Comparison of ENCODE assay signal across 17 cellular contexts in genomic region chr1:2601721-2602303, GRCh38. TPM values are rescaled to one million over a fixed set of nuclear protein-coding genes. Genes with fewer than 3 reads are reported as not detected.
A peak's percentile ranks its signal among the peaks of the same experiment; 100 is the strongest.
DNase-seq lines count a peak whose midpoint lies in the region; ATAC-seq and TF ChIP-seq lines count a peak whose summit lies in the region.
"Had no signal": no experiment of that assay in that cellular context is flagged by ENCODE, and none has a peak within 500 bp of the region (broad histone marks: within the 10 kb centered on the region; RNA-seq: fewer than 3 reads in every experiment).

No MANE protein-coding gene starts in this region.

- H3K4me1 ChIP-seq in left ventricle myocardium inferior (no peaks in the 10 kb centered on the region), osteoblast (ENCODE audit: insufficient read depth, low read length) (no peaks in the 10 kb centered on the region)
- H3K4me1 ChIP-seq: Caco-2 had no signal

- H3K4me3 ChIP-seq in left ventricle myocardium inferior (no peak overlapping the region), osteoblast (ENCODE audit: insufficient read depth, low read length) (no peak overlapping the region)
- H3K4me3 ChIP-seq: BLaER1 had no signal

- H3K9me3 Mint-ChIP-seq in activated CD4-positive, alpha-beta T cell treated with anti-CD3 and anti-CD28 coated beads for 36 hours (ENCODE audit: low read depth), result peaks cover 4% of the 10 kb centered on the region
- H3K9me3 Mint-ChIP-seq in activated CD4-positive, alpha-beta T cell treated with anti-CD3 and anti-CD28 coated beads, Interleukin-2, amount 10 ng/mL, durations not matched to agents 24 days and 14 days, result no peaks in the 10 kb centered on the region

- no peaks in the 10 kb centered on the region for H3K4me1 Mint-ChIP-seq in activated CD4-positive, alpha-beta T cell treated with anti-CD3 and anti-CD28 coated beads for 36 hours
- no peaks in the 10 kb centered on the region for H3K4me1 Mint-ChIP-seq in activated CD4-positive, alpha-beta T cell treated with anti-CD3 and anti-CD28 coated beads, Interleukin-2, amount 10 ng/mL, durations not matched to agents 24 days and 14 days
- H3K4me1 Mint-ChIP-seq: CD8-positive, alpha-beta memory T cell; H9 had no signal

- H3K27ac ChIP-seq in left ventricle myocardium inferior (replicated peaks) (no peak overlapping the region), osteoblast (ENCODE audit: low read depth, low read length) (no peak overlapping the region)
- H3K27ac ChIP-seq: BLaER1 had no signal

- no peak overlapping the region for H3K4me2 ChIP-seq in osteoblast (ENCODE audit: insufficient read depth, low read length)

- H2AFZ ChIP-seq in osteoblast (ENCODE audit: low read length), result no peak overlapping the region

- H3K9me3 ChIP-seq in left ventricle myocardium inferior (replicated peaks) (peaks cover 35% of the 10 kb centered on the region), osteoblast (ENCODE audit: low read depth, low read length) (no peaks in the 10 kb centered on the region)
- H3K9me3 ChIP-seq: Caco-2 had no signal

- H3K27me3 ChIP-seq in left ventricle myocardium inferior (ENCODE audit: low read depth) (peaks cover 53% of the 10 kb centered on the region), osteoblast (ENCODE audit: insufficient read depth, low read length) (no peaks in the 10 kb centered on the region)

- intact Hi-C loops in activated CD4-positive, alpha-beta T cell treated with anti-CD3 and anti-CD28 coated beads for 36 hours (cut with DNase I, micrococcal nuclease), result no loop called here
- intact Hi-C loops in activated CD4-positive, alpha-beta T cell treated with anti-CD3 and anti-CD28 coated beads, Interleukin-2, amount 10 ng/mL, durations not matched to agents 24 days and 14 days (cut with micrococcal nuclease), result no loop called here
- intact Hi-C loops in left ventricle myocardium superior (cut with micrococcal nuclease), result no loop called here
- intact Hi-C loops in left ventricle myocardium inferior (cut with micrococcal nuclease), result no loop called here

- H3K4me3 Mint-ChIP-seq in activated CD4-positive, alpha-beta T cell treated with anti-CD3 and anti-CD28 coated beads for 36 hours, result no peak overlapping the region
- no peak overlapping the region for H3K4me3 Mint-ChIP-seq in activated CD4-positive, alpha-beta T cell treated with anti-CD3 and anti-CD28 coated beads, Interleukin-2, amount 10 ng/mL, durations not matched to agents 24 days and 14 days
- H3K4me3 Mint-ChIP-seq: CD8-positive, alpha-beta memory T cell; H9 had no signal

- no peaks in the 10 kb centered on the region for H3K79me2 ChIP-seq in osteoblast (ENCODE audit: insufficient read depth, low read length)

- POLR2A ChIA-PET in activated CD4-positive, alpha-beta T cell treated with anti-CD3 and anti-CD28 coated beads for 36 hours (lab: Charles Lee), result no interaction called here

- DNase-seq in activated CD4-positive, alpha-beta T cell treated with anti-CD3 and anti-CD28 coated beads for 36 hours, result peak; percentile 3
- DNase-seq in activated CD4-positive, alpha-beta T cell treated with anti-CD3 and anti-CD28 coated beads, Interleukin-2, amount 10 ng/mL, durations not matched to agents 24 days and 14 days, result no peak
- DNase-seq in left ventricle myocardium superior, result peak; percentile 15
- no peak for DNase-seq in left ventricle myocardium inferior
- peak; percentile 23 for DNase-seq in osteoblast (ENCODE audit: insufficient read length, low spot score, missing footprints)
- DNase-seq in ureter (ENCODE audit: low spot score), result peak; percentile 37
- DNase-seq in SHP77 (lab: John Stamatoyannopoulos, UW), result no peak
- DNase-seq in activated effector memory CD4-positive, alpha-beta T cell treated with Interleukin-2 at 50 U/mL for 16 hours, result no peak
- DNase-seq: 8988T; AML-193; Caco-2; CD8-positive, alpha-beta memory T cell; DND-41; GDM1; GOT3; H9 had no signal

- ATAC-seq in activated CD4-positive, alpha-beta T cell treated with anti-CD3 and anti-CD28 coated beads for 36 hours, result no peak
- ATAC-seq in left ventricle myocardium superior, result no peak

- TF ChIP-seq CTCF in left ventricle myocardium inferior (IDR thresholded peaks at IDR 0.05; ENCODE audit: borderline replicate concordance), result no peak
- TF ChIP-seq CTCF in osteoblast (IDR thresholded peaks at IDR 0.05; ENCODE audit: extremely low read depth, low read depth, low read length), result no peak

- no peaks in the 10 kb centered on the region for H4K20me1 ChIP-seq in osteoblast (ENCODE audit: insufficient read depth, low read length)

- no peaks in the 10 kb centered on the region for H3K36me3 ChIP-seq in left ventricle myocardium inferior
- no peaks in the 10 kb centered on the region for H3K36me3 ChIP-seq in osteoblast (ENCODE audit: insufficient read depth, low read length)
- H3K36me3 ChIP-seq: BLaER1 had no signal

- H3K27ac Mint-ChIP-seq in activated CD4-positive, alpha-beta T cell treated with anti-CD3 and anti-CD28 coated beads for 36 hours, result no peak overlapping the region
- H3K27ac Mint-ChIP-seq in activated CD4-positive, alpha-beta T cell treated with anti-CD3 and anti-CD28 coated beads, Interleukin-2, amount 10 ng/mL, durations not matched to agents 24 days and 14 days, result no peak overlapping the region

- H3K36me3 Mint-ChIP-seq in activated CD4-positive, alpha-beta T cell treated with anti-CD3 and anti-CD28 coated beads for 36 hours (ENCODE audit: low read depth), result no peaks in the 10 kb centered on the region
- no peaks in the 10 kb centered on the region for H3K36me3 Mint-ChIP-seq in activated CD4-positive, alpha-beta T cell treated with anti-CD3 and anti-CD28 coated beads, Interleukin-2, amount 10 ng/mL, durations not matched to agents 24 days and 14 days (ENCODE audit: low read depth)
- H3K36me3 Mint-ChIP-seq: CD8-positive, alpha-beta memory T cell had no signal

- CTCF ChIA-PET in activated CD4-positive, alpha-beta T cell treated with anti-CD3 and anti-CD28 coated beads for 36 hours (lab: Charles Lee), result interaction anchor here (0.7 kb wide), 1 partner anchor 37 kb away, joined by 3 read pairs; no protein-coding TSS in a partner anchor

- H3K27me3 Mint-ChIP-seq in activated CD4-positive, alpha-beta T cell treated with anti-CD3 and anti-CD28 coated beads for 36 hours, result no peaks in the 10 kb centered on the region
- H3K27me3 Mint-ChIP-seq in activated CD4-positive, alpha-beta T cell treated with anti-CD3 and anti-CD28 coated beads, Interleukin-2, amount 10 ng/mL, durations not matched to agents 24 days and 14 days, result peaks cover 8% of the 10 kb centered on the region

RNA-seq across cellular contexts. Expression of gene PRXL2B, which starts 15.2 kb away (rescaled TPM):
- total RNA-seq in activated CD4-positive, alpha-beta T cell treated with anti-CD3 and anti-CD28 coated beads for 36 hours, result 10 to 100 TPM; 23.7 to 36.8 TPM
- total RNA-seq in activated CD4-positive, alpha-beta T cell treated with anti-CD3 and anti-CD28 coated beads, Interleukin-2, amount 10 ng/mL, durations not matched to agents 24 days and 14 days, result 42.3 and 43.5 TPM in 2 replicates
- total RNA-seq in left ventricle myocardium superior, result 11.2 TPM
- total RNA-seq in left ventricle myocardium inferior, result 8.2 TPM
- total RNA-seq in osteoblast, result 8.0 and 9.4 TPM in 2 replicates
- total RNA-seq in ureter, result 37.1 TPM

RNA-seq across cellular contexts. Expression of gene MMEL1, which starts 31.0 kb away (rescaled TPM):
- 1 to 10 TPM in 1 of 2 experiments, under 1 TPM in 1; 0.97 to 1.4 TPM for total RNA-seq in activated CD4-positive, alpha-beta T cell treated with anti-CD3 and anti-CD28 coated beads for 36 hours
- total RNA-seq in activated CD4-positive, alpha-beta T cell treated with anti-CD3 and anti-CD28 coated beads, Interleukin-2, amount 10 ng/mL, durations not matched to agents 24 days and 14 days, result 0.54 and 0.83 TPM in 2 replicates
- total RNA-seq in left ventricle myocardium superior (not detected), left ventricle myocardium inferior (0.82 TPM), osteoblast (under 0.01 TPM in 1 of 2 replicates, not detected in the other), ureter (18.1 TPM)
- total RNA-seq: Caco-2 had no signal

RNA-seq across cellular contexts. Expression of gene TNFRSF14, which starts 45.6 kb away (rescaled TPM):
- total RNA-seq in activated CD4-positive, alpha-beta T cell treated with anti-CD3 and anti-CD28 coated beads for 36 hours, result 100 to 1,000 TPM; 135 to 145 TPM
- 207 and 209 TPM in 2 replicates for total RNA-seq in activated CD4-positive, alpha-beta T cell treated with anti-CD3 and anti-CD28 coated beads, Interleukin-2, amount 10 ng/mL, durations not matched to agents 24 days and 14 days
- 16.0 TPM for total RNA-seq in left ventricle myocardium superior
- total RNA-seq in left ventricle myocardium inferior, result 13.7 TPM
- 29.2 and 36.6 TPM in 2 replicates for total RNA-seq in osteoblast
- total RNA-seq in ureter, result 160 TPM

Comparison
In these comparisons a context has a peak if more than half of its experiments do, and no peak if none do; other contexts are left out.
1. DNase-seq: peak in activated CD4-positive, alpha-beta T cell treated with anti-CD3 and anti-CD28 coated beads for 36 hours (single experiment), left ventricle myocardium superior (single experiment), osteoblast (single experiment) and ureter (single experiment); none in activated CD4-positive, alpha-beta T cell treated with anti-CD3 and anti-CD28 coated beads, Interleukin-2, amount 10 ng/mL, durations not matched to agents 24 days and 14 days (single experiment), left ventricle myocardium inferior (single experiment), SHP77 (0 of 2) and activated effector memory CD4-positive, alpha-beta T cell treated with Interleukin-2 at 50 U/mL for 16 hours (single experiment).